ENCODE assay signal across 8 cellular contexts in the genomic region with DNA sequence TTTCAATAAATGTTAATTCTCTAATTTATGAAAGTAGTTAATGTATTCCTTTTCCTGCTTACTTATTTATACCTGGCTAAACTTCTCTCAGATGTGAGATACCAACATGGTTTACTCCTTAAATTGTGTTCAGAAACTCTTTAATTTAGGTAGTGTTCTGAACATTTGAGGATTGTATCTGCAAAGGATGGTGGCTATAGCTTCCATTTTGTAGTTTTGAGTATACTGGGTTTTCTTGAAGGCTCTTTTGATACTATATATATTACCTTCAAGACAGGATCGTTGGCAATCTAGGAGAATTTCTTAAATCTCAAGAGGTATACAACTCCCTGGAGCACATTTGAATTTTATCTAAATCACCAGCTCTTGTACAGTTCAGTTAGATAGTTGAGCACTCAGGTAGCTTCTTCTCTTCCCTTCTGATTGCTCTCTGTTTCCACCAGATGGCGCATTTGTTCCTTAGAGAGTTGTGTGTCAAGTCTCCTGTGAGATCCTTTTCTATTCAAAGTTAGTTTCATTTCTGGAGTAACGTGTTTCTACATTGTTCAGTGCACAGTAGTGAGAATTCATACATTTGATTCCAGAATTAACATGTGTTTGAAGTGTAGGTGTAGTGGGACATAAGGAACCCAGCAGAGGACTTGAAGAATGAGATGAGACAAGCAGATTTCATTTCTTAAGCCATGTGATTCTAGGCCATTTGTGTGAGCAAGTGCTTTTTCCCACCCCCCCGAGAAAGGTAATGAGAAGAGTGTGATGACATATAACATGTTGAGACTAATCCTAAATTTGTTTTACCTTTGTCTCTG.
DNase-seq lines count a peak whose midpoint lies in the region; ATAC-seq and TF ChIP-seq lines count a peak whose summit lies in the region.
"Not testable (repeated sequence)": the region's sequence is repeated elsewhere in the genome, so short reads cannot be mapped to it uniquely, and the experiment has no call there.

No MANE protein-coding gene starts in this region.

- peaks cover 22% of the 10 kb centered on the region for H3K36me3 Mint-ChIP-seq in nephron progenitor cell (ENCODE audit: low read depth)

- DNase-seq in A172 (ENCODE audit: low spot score), result peak; percentile 26
- DNase-seq in NCI-H1092 treated with DMSO at 0.1 percent for 48 hours (lab: John Stamatoyannopoulos, UW), result peak; percentile 14
- DNase-seq in SHP77 (lab: John Stamatoyannopoulos, UW), result peak; percentile 10 to 37
- peak; percentile 17 for DNase-seq in activated gamma-delta T cell treated with anti-CD3 and anti-CD28 coated beads, Interleukin-2, amount 50 U/mL, for 16 hours (ENCODE audit: low read depth)
- peak; percentile 67 for DNase-seq in fibroblast of peridontal ligament (ENCODE audit: extremely low read depth)
- peak; percentile 5 for DNase-seq in nephron progenitor cell

- not testable (repeated sequence) for H3K27me3 Mint-ChIP-seq in nephron progenitor cell (ENCODE audit: low read depth, poor library complexity)

- ATAC-seq in GM18502 (IDR thresholded peaks at IDR 0.05; ENCODE audit: poor library complexity, unreplicated experiment), result peak; percentile 87
- ATAC-seq in HG02798 (IDR thresholded peaks at IDR 0.05; ENCODE audit: poor library complexity, unreplicated experiment), result peak; percentile 71

- TF ChIP-seq CTCF in nephron progenitor cell (IDR thresholded peaks at IDR 0.05), result peak; percentile 54

- not testable (repeated sequence) for H3K27ac Mint-ChIP-seq in nephron progenitor cell

- not testable (repeated sequence) for H3K4me3 Mint-ChIP-seq in nephron progenitor cell

- not testable (repeated sequence) for H3K9me3 Mint-ChIP-seq in nephron progenitor cell

- not testable (repeated sequence) for H3K4me1 Mint-ChIP-seq in nephron progenitor cell

Comparison
In these comparisons a context has a peak if more than half of its experiments do, and no peak if none do; other contexts are left out.
1. Peak in every context shown above with its lines: DNase-seq and ATAC-seq.
2. DNase-seq: peak in every context shown above with its lines; median percentile 67 in fibroblast of peridontal ligament; 26 in A172; 24 in SHP77; 17 in activated gamma-delta T cell treated with anti-CD3 and anti-CD28 coated beads, Interleukin-2, amount 50 U/mL, for 16 hours; 14 in NCI-H1092 treated with DMSO at 0.1 percent for 48 hours; 5 in nephron progenitor cell.